ENCODE assay signal across 1 cellular context in genomic region chr2:54572636-54573531, GRCh38.
TF ChIP-seq lines count a peak whose summit lies in the region.

No MANE protein-coding gene starts in this region.

TF ChIP-seq in HepG2, 621 proteins besides CTCF, POLR2A, EP300 and RAD21 (continued from another document and continues in another):
- TF ChIP-seq ZNF609 (CRISPR knock-in tag; IDR thresholded peaks at IDR 0.05; ENCODE audit: borderline replicate concordance) (no peak; the same call in 1 of the 2 replicates), PPARG (CRISPR knock-in tag; conservative IDR thresholded peaks at IDR 0.05) (no peak), RBM39 (IDR thresholded peaks at IDR 0.05; ENCODE audit: low read depth, low read length, poor library complexity, severe bottlenecking) (no peak), HES4 (CRISPR knock-in tag; IDR thresholded peaks at IDR 0.05; ENCODE audit: borderline replicate concordance) (no peak), ZBTB25 (CRISPR knock-in tag; IDR thresholded peaks at IDR 0.05) (no peak), HMGXB3 (CRISPR knock-in tag; IDR thresholded peaks at IDR 0.05; ENCODE audit: borderline replicate concordance) (no peak), ZKSCAN1 (IDR thresholded peaks at IDR 0.05; ENCODE audit: low read length) (no peak), KAT7 (CRISPR knock-in tag; IDR thresholded peaks at IDR 0.05; ENCODE audit: borderline replicate concordance) (no peak), ZBTB44 (CRISPR knock-in tag; IDR thresholded peaks at IDR 0.05) (no peak), ZNF10 (CRISPR knock-in tag; IDR thresholded peaks at IDR 0.05; ENCODE audit: borderline replicate concordance, low read depth) (no peak), CEBPZ (IDR thresholded peaks at IDR 0.05; ENCODE audit: low read length) (no peak), DPF2 (CRISPR knock-in tag; IDR thresholded peaks at IDR 0.05; ENCODE audit: borderline replicate concordance, low read depth) (peak; percentile 12), HDAC1 (CRISPR knock-in tag; IDR thresholded peaks at IDR 0.05) (peak; percentile 46; the same call in 1 of the 2 replicates), ZNF784 (CRISPR knock-in tag; IDR thresholded peaks at IDR 0.05; ENCODE audit: borderline replicate concordance) (no peak), ATF7-NPFF (CRISPR knock-in tag; IDR thresholded peaks at IDR 0.05; ENCODE audit: low read depth) (no peak), SPEN (CRISPR knock-in tag; IDR thresholded peaks at IDR 0.05; ENCODE audit: low read depth) (no peak), MTF2 (CRISPR knock-in tag; IDR thresholded peaks at IDR 0.05; ENCODE audit: borderline replicate concordance) (no peak), HOXD1 (CRISPR knock-in tag; IDR thresholded peaks at IDR 0.05) (no peak), ZNF674 (CRISPR knock-in tag; IDR thresholded peaks at IDR 0.05; ENCODE audit: low read depth) (no peak), HDAC6 (IDR thresholded peaks at IDR 0.05; ENCODE audit: low read depth, low read length) (no peak), PLSCR1 (CRISPR knock-in tag; IDR thresholded peaks at IDR 0.05; ENCODE audit: borderline replicate concordance) (no peak), SIN3A (IDR thresholded peaks at IDR 0.05; ENCODE audit: borderline replicate concordance, low read depth, low read length) (0 out of 2 replicates have a peak, but pooled peaks have one; percentile 11), MIXL1 (CRISPR knock-in tag; IDR thresholded peaks at IDR 0.05) (no peak; the same call in 1 of the 2 replicates), EZH2 (conservative IDR thresholded peaks at IDR 0.05; ENCODE audit: low read depth, low read length) (no peak), KAT8 (CRISPR knock-in tag; IDR thresholded peaks at IDR 0.05) (no peak; the same call in 1 of the 2 replicates), HNRNPH1 (optimal IDR thresholded peaks at IDR 0.05; ENCODE audit: low read depth, low read length) (no peak), ZSCAN5A (CRISPR knock-in tag; IDR thresholded peaks at IDR 0.05; ENCODE audit: borderline replicate concordance) (no peak), ZC3H13 (CRISPR knock-in tag; IDR thresholded peaks at IDR 0.05) (no peak), ZNF800 (CRISPR knock-in tag; IDR thresholded peaks at IDR 0.05) (0 out of 2 replicates have a peak, but pooled peaks have one; percentile 12), PRDM4 (CRISPR knock-in tag; IDR thresholded peaks at IDR 0.05; ENCODE audit: borderline replicate concordance) (0 out of 2 replicates have a peak, but pooled peaks have one; percentile 31), TBX3 (IDR thresholded peaks at IDR 0.05; ENCODE audit: borderline replicate concordance) (no peak), ZNF451 (CRISPR knock-in tag; IDR thresholded peaks at IDR 0.05) (no peak)
